Comparison of ENCODE assay signal across 13 cellular contexts in the genomic region with DNA sequence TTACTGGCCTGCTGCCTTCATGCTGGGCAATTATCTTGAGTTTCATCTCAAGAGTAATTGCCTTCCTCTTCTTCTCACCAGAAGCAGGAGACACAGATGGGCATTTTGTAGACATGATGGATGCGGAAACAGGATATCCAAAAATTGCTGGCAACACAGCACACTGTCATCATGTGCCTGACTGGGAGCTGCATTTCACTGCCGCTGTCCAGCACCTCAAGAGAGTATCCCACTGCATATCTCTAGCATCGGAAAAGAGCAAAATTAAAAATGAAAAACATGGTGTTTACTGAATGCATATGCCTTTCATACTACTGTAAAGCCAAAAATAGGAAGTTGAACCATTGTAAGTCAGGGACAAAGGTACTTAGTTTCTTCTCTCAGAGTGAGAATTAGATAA.
DNase-seq lines count a peak whose midpoint lies in the region; ATAC-seq and TF ChIP-seq lines count a peak whose summit lies in the region.
"Had no signal": no experiment of that assay in that cellular context is flagged by ENCODE, and none has a peak within 500 bp of the region (broad histone marks: within the 10 kb centered on the region; RNA-seq: fewer than 3 reads in every experiment).

No MANE protein-coding gene starts in this region.

- H3K27me3 ChIP-seq in SK-N-SH (ENCODE audit: insufficient read depth) (no peaks in the 10 kb centered on the region; the same call in 1 of the 2 replicates), OCI-LY1 (ENCODE audit: insufficient read depth, low read length) (no peaks in the 10 kb centered on the region)

- POLR2A ChIA-PET in SK-N-SH (lab: Yijun Ruan, JAX): no interaction called here

- H4K20me1 ChIP-seq in SK-N-SH (ENCODE audit: insufficient read depth) (no peaks in the 10 kb centered on the region), OCI-LY1 (ENCODE audit: insufficient read depth, low read length) (no peaks in the 10 kb centered on the region)

- H3K9me3 ChIP-seq in SK-N-SH (no peaks in the 10 kb centered on the region), OCI-LY1 (ENCODE audit: low read length) (no peaks in the 10 kb centered on the region)

- H3K36me3 ChIP-seq in SK-N-SH (replicated peaks in 1 of 2; ENCODE audit: control insufficient read depth in 1 of 2, insufficient read depth in 2 of 2, low read length in 1 of 2) (no peaks in the 10 kb centered on the region), OCI-LY1 (ENCODE audit: insufficient read depth, low read length) (no peaks in the 10 kb centered on the region)

- H3K79me2 ChIP-seq in SK-N-SH (ENCODE audit: insufficient read depth): no peaks in the 10 kb centered on the region
- no peaks in the 10 kb centered on the region for H3K79me2 ChIP-seq in OCI-LY1 (ENCODE audit: insufficient read depth, low read length)

- H3K27ac ChIP-seq in SK-N-SH (ENCODE audit: low read depth in 2 of 2, low read length in 1 of 2) (no peak overlapping the region), OCI-LY1 (ENCODE audit: low read depth, low read length, poor library complexity, severe bottlenecking) (peak overlapping the region; percentile 50)

- H3K4me1 ChIP-seq in SK-N-SH (ENCODE audit: control insufficient read depth in 1 of 2, insufficient read depth in 2 of 2, low read depth in 1 of 2, low read length in 1 of 2) (no peaks in the 10 kb centered on the region), OCI-LY1 (ENCODE audit: insufficient read depth, low read length, severe bottlenecking) (peaks cover 23% of the 10 kb centered on the region)

- no peak for TF ChIP-seq EP300 in SK-N-SH (IDR thresholded peaks at IDR 0.05; ENCODE audit: borderline replicate concordance in 1 of 2, low read depth in 1 of 2, low read length in 1 of 2)

- H2AFZ ChIP-seq in SK-N-SH (ENCODE audit: low read depth): no peak overlapping the region
- H2AFZ ChIP-seq in OCI-LY1 (ENCODE audit: low read length): no peak overlapping the region

- H3K4me3 ChIP-seq in SK-N-SH (ENCODE audit: low read depth in 2 of 2, low read length in 1 of 2): no peak overlapping the region
- H3K4me3 ChIP-seq in OCI-LY1 (ENCODE audit: low read depth, low read length, poor library complexity, severe bottlenecking): no peak overlapping the region

- no peak for ATAC-seq in SK-N-SH treated with all-trans-retinoic acid at 6 μM for 48 hours
- ATAC-seq in GM18861 (IDR thresholded peaks at IDR 0.05; ENCODE audit: unreplicated experiment): no peak

- H3K9me2 ChIP-seq in SK-N-SH (no peaks in the 10 kb centered on the region), OCI-LY1 (ENCODE audit: low read depth, low read length) (no peaks in the 10 kb centered on the region)

- TF ChIP-seq RAD21 in SK-N-SH (IDR thresholded peaks at IDR 0.05; ENCODE audit: low read length): no peak

- DNase-seq in SK-N-SH (no peak), left kidney (ENCODE audit: low read depth, low spot score) (peak; percentile 23), myocyte (ENCODE audit: low read depth) (peak; percentile 15), NCI-H2171 (lab: John Stamatoyannopoulos, UW) (no peak), NCI-H82 (lab: John Stamatoyannopoulos, UW) (no peak)
- DNase-seq: C1 segment of cervical spinal cord; CD4-positive, alpha-beta T cell; HCEC 1CT; IMR-90; KG1 had no signal

- no peak overlapping the region for H3K9ac ChIP-seq in SK-N-SH
- no peak overlapping the region for H3K9ac ChIP-seq in OCI-LY1 (ENCODE audit: low read length)

- no peak for TF ChIP-seq CTCF in SK-N-SH (IDR thresholded peaks at IDR 0.05)
- no peak for TF ChIP-seq CTCF in OCI-LY1 (IDR thresholded peaks at IDR 0.05; ENCODE audit: low read length)

- H3K4me2 ChIP-seq in SK-N-SH (no peak overlapping the region), OCI-LY1 (ENCODE audit: low read length) (peak overlapping the region; percentile 41; the same call in 1 of the 2 replicates)

- H3F3A ChIP-seq in SK-N-SH (replicated peaks; ENCODE audit: insufficient read depth) (no peaks in the 10 kb centered on the region), OCI-LY1 (ENCODE audit: insufficient read depth, low read length) (no peaks in the 10 kb centered on the region)

- CTCF ChIA-PET in SK-N-SH (lab: Yijun Ruan, JAX): no interaction called here

- WGBS in SK-N-SH (ENCODE audit: low lambda C conversion rate): 83% methylated on average over 3 of the region's 3 CpGs

TF ChIP-seq in SK-N-SH, 30 proteins besides CTCF, POLR2A, EP300 and RAD21:
- TF ChIP-seq USF2 (IDR thresholded peaks at IDR 0.05; ENCODE audit: borderline replicate concordance, low read depth, low read length) (no peak), REST (IDR thresholded peaks at IDR 0.05; ENCODE audit: low read depth, low read length) (peak; percentile 90), CHD2 (IDR thresholded peaks at IDR 0.05; ENCODE audit: low read length, partially characterized antibody) (no peak)
- TF ChIP-seq, protein P1, sequence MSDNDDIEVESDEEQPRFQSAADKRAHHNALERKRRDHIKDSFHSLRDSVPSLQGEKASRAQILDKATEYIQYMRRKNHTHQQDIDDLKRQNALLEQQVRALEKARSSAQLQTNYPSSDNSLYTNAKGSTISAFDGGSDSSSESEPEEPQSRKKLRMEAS (IDR thresholded peaks at IDR 0.05; ENCODE audit: low read depth): no peak

TF ChIP-seq in SK-N-SH treated with all-trans-retinoic acid at 6 μM for 48 hours, 23 proteins besides CTCF, POLR2A, EP300 and RAD21:
- no peak for TF ChIP-seq ZNF70 (CRISPR knock-in tag; IDR thresholded peaks at IDR 0.05)
- TF ChIP-seq, protein P2, sequence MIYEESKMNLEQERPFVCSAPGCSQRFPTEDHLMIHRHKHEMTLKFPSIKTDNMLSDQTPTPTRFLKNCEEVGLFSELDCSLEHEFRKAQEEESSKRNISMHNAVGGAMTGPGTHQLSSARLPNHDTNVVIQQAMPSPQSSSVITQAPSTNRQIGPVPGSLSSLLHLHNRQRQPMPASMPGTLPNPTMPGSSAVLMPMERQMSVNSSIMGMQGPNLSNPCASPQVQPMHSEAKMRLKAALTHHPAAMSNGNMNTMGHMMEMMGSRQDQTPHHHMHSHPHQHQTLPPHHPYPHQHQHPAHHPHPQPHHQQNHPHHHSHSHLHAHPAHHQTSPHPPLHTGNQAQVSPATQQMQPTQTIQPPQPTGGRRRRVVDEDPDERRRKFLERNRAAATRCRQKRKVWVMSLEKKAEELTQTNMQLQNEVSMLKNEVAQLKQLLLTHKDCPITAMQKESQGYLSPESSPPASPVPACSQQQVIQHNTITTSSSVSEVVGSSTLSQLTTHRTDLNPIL (CRISPR knock-in tag; IDR thresholded peaks at IDR 0.05; ENCODE audit: low read depth): no peak
- no peak for TF ChIP-seq BACH2 (CRISPR knock-in tag; IDR thresholded peaks at IDR 0.05; ENCODE audit: borderline replicate concordance)

Comparison
In these comparisons a context has a peak if more than half of its experiments do, and no peak if none do; other contexts are left out.
1. DNase-seq: peak in left kidney (single experiment) and myocyte (single experiment); none in SK-N-SH (single experiment), NCI-H2171 (single experiment) and NCI-H82 (single experiment).